ENCODE assay signal across 12 cellular contexts in genomic region chr11:8658210-8658968, GRCh38. TPM values are rescaled to one million over a fixed set of nuclear protein-coding genes. Genes with fewer than 3 reads are reported as not detected.
DNase-seq lines count a peak whose midpoint lies in the region; ATAC-seq and TF ChIP-seq lines count a peak whose summit lies in the region.
"Had no signal": no experiment of that assay in that cellular context is flagged by ENCODE, and none has a peak within 500 bp of the region (broad histone marks: within the 10 kb centered on the region; RNA-seq: fewer than 3 reads in every experiment).

No MANE protein-coding gene starts in this region.

- ATAC-seq in gastroesophageal sphincter: peak; percentile 48
- ATAC-seq in sciatic nerve: peak; percentile 90
- ATAC-seq in GM21528 (IDR thresholded peaks at IDR 0.05; ENCODE audit: low FRiP score, unreplicated experiment): no peak

- no peaks in the 10 kb centered on the region for H3K27me3 ChIP-seq in gastroesophageal sphincter
- H3K27me3 ChIP-seq: transverse colon had no signal

- TF ChIP-seq POLR2A in gastroesophageal sphincter (IDR thresholded peaks at IDR 0.05): no peak

- no peaks in the 10 kb centered on the region for H3K9me3 ChIP-seq in gastroesophageal sphincter
- H3K9me3 ChIP-seq: transverse colon had no signal

- H3K27ac ChIP-seq in gastroesophageal sphincter: no peak overlapping the region
- H3K27ac ChIP-seq: transverse colon had no signal

- DNase-seq in NCI-H1417 (lab: John Stamatoyannopoulos, UW) (peak; percentile 48 to 81 (median 54)), NCI-H69 (lab: John Stamatoyannopoulos, UW) (peak; percentile 69), sciatic nerve (ENCODE audit: low spot score) (no peak), T1000 (lab: John Stamatoyannopoulos, UW) (no peak)
- DNase-seq in stimulated activated CD4-positive, alpha-beta T cell treated with anti-CD3 and anti-CD28 coated beads, Interleukin-2, amount 100 ng/mL, for 24 hours: no peak
- DNase-seq: activated CD4-positive, alpha-beta memory T cell treated with anti-CD3 and anti-CD28 coated beads for 36 hours; activated naive CD4-positive, alpha-beta T cell; GOT3; NCI-H1092; transverse colon had no signal

- intact Hi-C loops in sciatic nerve (cut with DNase I): no loop called here

- H3K36me3 ChIP-seq in gastroesophageal sphincter: peaks cover 0 to 4% of the 10 kb centered on the region in 2 donors
- H3K36me3 ChIP-seq: transverse colon had no signal

- WGBS in gastroesophageal sphincter (ENCODE audit: low coverage in 1 of 2), 2 donors: 63 to 75% methylated on average over 4 to 10 of the region's 15 CpGs

- TF ChIP-seq CTCF in gastroesophageal sphincter (IDR thresholded peaks at IDR 0.05): no peak

- no peak overlapping the region for H3K4me3 ChIP-seq in gastroesophageal sphincter
- H3K4me3 ChIP-seq: transverse colon had no signal

- H3K4me1 ChIP-seq in gastroesophageal sphincter: no peaks in the 10 kb centered on the region
- H3K4me1 ChIP-seq: transverse colon had no signal

- no peak for TF ChIP-seq EP300 in gastroesophageal sphincter (IDR thresholded peaks at IDR 0.05)

RNA-seq across cellular contexts. Expression of gene TRIM66, which starts 24.1 kb away (rescaled TPM):
- total RNA-seq in gastroesophageal sphincter (10 to 100 TPM in 1 of 4 donors, 1 to 10 TPM in 3; 1.4 to 12.9 (median 3.1) TPM), sciatic nerve (21.1 TPM)

RNA-seq across cellular contexts. Expression of gene RPL27A, which starts 24.2 kb away (rescaled TPM):
- total RNA-seq in gastroesophageal sphincter (1,000 to 10,000 TPM in 1 of 4 donors, 100 to 1,000 TPM in 3; 706 to 1,423 (median 903) TPM), sciatic nerve (710 TPM)

Comparison
In these comparisons a context has a peak if more than half of its experiments do, and no peak if none do; other contexts are left out.
1. DNase-seq: peak in NCI-H1417 (3 of 3) and NCI-H69 (single experiment); none in sciatic nerve (single experiment), stimulated activated CD4-positive, alpha-beta T cell treated with anti-CD3 and anti-CD28 coated beads, Interleukin-2, amount 100 ng/mL, for 24 hours (0 of 2) and T1000 (single experiment).